In the genomic region with DNA sequence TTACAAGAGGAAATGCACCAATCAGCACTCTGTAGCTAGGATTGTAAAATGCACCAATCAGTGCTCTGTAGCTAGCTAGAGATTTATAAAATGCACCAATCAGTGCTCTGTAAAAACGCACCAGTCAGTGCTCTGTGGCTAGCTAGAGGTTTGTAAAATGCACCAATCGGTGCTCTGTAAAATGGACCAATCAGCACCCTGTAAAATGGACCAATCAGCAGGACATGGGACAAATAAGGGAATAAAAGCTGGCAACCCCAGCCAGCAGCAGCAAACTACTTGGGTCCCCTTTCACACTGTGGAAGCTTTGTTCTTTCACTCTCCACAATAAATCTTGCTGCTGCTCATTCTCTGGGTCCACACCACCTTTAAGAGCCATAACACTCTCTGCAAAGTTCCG, we compare ENCODE assay signal across 20 cellular contexts. TPM values are rescaled to one million over a fixed set of nuclear protein-coding genes. Genes with fewer than 3 reads are reported as not detected.
"Had no signal": no experiment of that assay in that cellular context is flagged by ENCODE, and none has a peak within 500 bp of the region (broad histone marks: within the 10 kb centered on the region; RNA-seq: fewer than 3 reads in every experiment).

No MANE protein-coding gene starts in this region.

RNA-seq across cellular contexts. Expression of a gene that starts 35.5 kb away (rescaled TPM):
- total RNA-seq: kidney epithelial cell, pulmonary artery endothelial cell, skeletal muscle tissue had no signal

RNA-seq across cellular contexts. Expression of a gene that starts 36.7 kb away (rescaled TPM):
- total RNA-seq: kidney epithelial cell, left ventricle myocardium inferior, lower leg skin, lung, mesothelial cell of epicardium, mononuclear cell, natural killer cell, omental fat pad, ovary, progenitor cell of endocrine pancreas, pulmonary artery endothelial cell, renal cortical epithelial cell, right atrium auricular region, right lobe of liver, skeletal muscle tissue, smooth muscle cell, subcutaneous adipose tissue, suprapubic skin, thoracic aorta, upper lobe of right lung had no signal
- polyA plus RNA-seq: lung, ovary, smooth muscle cell had no signal
